In genomic region chr18:59455728-59456276, GRCh38 we compare ENCODE assay signal across 23 cellular contexts.
A peak's percentile ranks its signal among the peaks of the same experiment; 100 is the strongest.
DNase-seq lines count a peak whose midpoint lies in the region; ATAC-seq, FAIRE-seq and TF ChIP-seq lines count a peak whose summit lies in the region.
"Had no signal": no experiment of that assay in that cellular context is flagged by ENCODE, and none has a peak within 500 bp of the region (broad histone marks: within the 10 kb centered on the region; RNA-seq: fewer than 3 reads in every experiment).

No MANE protein-coding gene starts in this region.

- H3K27ac ChIP-seq in right atrium auricular region (peak overlapping the region in 1 of 2 donors; percentile 56), K562 (ENCODE audit: extremely low read depth, low read depth, low read length) (no peak overlapping the region)
- H3K27ac ChIP-seq: epithelial cell of prostate, stomach had no signal

- peak; percentile 28 for DNase-seq in left cardiac atrium
- no peak for DNase-seq in right atrium auricular region (ENCODE audit: low spot score)
- peak; percentile 20 for DNase-seq in NCI-H128 (lab: John Stamatoyannopoulos, UW; ENCODE audit: unreplicated experiment)
- peak in 1 of 4 experiments; percentile 6 for DNase-seq in K562 (ENCODE audit: extremely low read depth in 1 of 4, low spot score in 3 of 4)
- DNase-seq in stimulated activated effector memory CD8-positive, alpha-beta T cell treated with anti-CD3 and anti-CD28 coated beads, Interleukin-12 subunit alpha, Interleukin-12 subunit beta, amount 100 ng/mL, for 72 hours (ENCODE audit: low spot score in 2 of 2) = no peak
- no peak for DNase-seq in immature natural killer cell
- DNase-seq: activated CD4-positive, alpha-beta T cell treated with anti-CD3 and anti-CD28 coated beads for 48 hours; activated effector memory CD4-positive, alpha-beta T cell treated with Interleukin-2 at 50 U/mL for 16 hours; CD8-positive, alpha-beta memory T cell; foreskin fibroblast; hypothalamus; kidney glomerular epithelial cell; NCI-H2171 treated with DMSO at 0.1 percent for 48 hours; small intestine; stimulated activated CD4-positive, alpha-beta T cell treated with anti-CD3 and anti-CD28 coated beads, Interleukin-4, amount 100 ng/mL, for 1 hour; stomach had no signal

- FAIRE-seq in K562 (lab: Jason Lieb, UNC) = no peak
- FAIRE-seq: bronchial epithelial cell, G401.6, small intestine had no signal

- no peak overlapping the region for H3K9ac ChIP-seq in K562 (ENCODE audit: insufficient read depth in 1 of 2, low read depth in 2 of 2, low read length in 2 of 2)

- POLR2A ChIA-PET in K562 (lab: Yijun Ruan, JAX) = no interaction called here

- WGBS in K562 (ENCODE audit: insufficient coverage, low coverage, missing lambda C conversion rate) = under 1% methylated on average over 12 of the region's 12 CpGs

- H3K36me3 ChIP-seq in right atrium auricular region = no peaks in the 10 kb centered on the region
- H3K36me3 ChIP-seq in K562 (ENCODE audit: control insufficient read depth, insufficient read depth, low read length) = no peaks in the 10 kb centered on the region
- H3K36me3 ChIP-seq: stomach had no signal

- no peak for TF ChIP-seq EP300 in K562 (IDR thresholded peaks at IDR 0.05; ENCODE audit: low read length)

- no peak overlapping the region for H3K4me3 Mint-ChIP-seq in stimulated activated effector memory CD8-positive, alpha-beta T cell treated with anti-CD3 and anti-CD28 coated beads, Interleukin-12 subunit alpha, Interleukin-12 subunit beta, amount 100 ng/mL, for 72 hours
- H3K4me3 Mint-ChIP-seq in immature natural killer cell = no peak overlapping the region
- H3K4me3 Mint-ChIP-seq: CD8-positive, alpha-beta memory T cell; natural killer cell treated with Interleukin-12 subunit alpha and Interleukin-12 subunit beta and Interleukin-15 and Interleukin-18, amount 100 ng/mL, for 72 hours; type B pancreatic cell had no signal

- H4K20me1 ChIP-seq in K562 (replicated peaks; ENCODE audit: control insufficient read depth, insufficient read depth, low read length) = no peaks in the 10 kb centered on the region

- no peaks in the 10 kb centered on the region for H3K4me1 Mint-ChIP-seq in stimulated activated effector memory CD8-positive, alpha-beta T cell treated with anti-CD3 and anti-CD28 coated beads, Interleukin-12 subunit alpha, Interleukin-12 subunit beta, amount 100 ng/mL, for 72 hours
- H3K4me1 Mint-ChIP-seq in immature natural killer cell = no peaks in the 10 kb centered on the region
- H3K4me1 Mint-ChIP-seq: CD8-positive, alpha-beta memory T cell had no signal

- intact Hi-C loops in left cardiac atrium (cut with DNase I) (no loop called here), K562 (cut with micrococcal nuclease) (no loop called here)

- peaks cover 1 to 2% (median 2%) of the 10 kb centered on the region in 3 donors for H3K27me3 Mint-ChIP-seq in immature natural killer cell (ENCODE audit: low read depth in 3 of 3)

- no TSS peak for BruUV-seq in K562 (replicated peaks; lab: Mats Ljungman, UMichigan)

- TF ChIP-seq POLR2A in K562 (conservative IDR thresholded peaks at IDR 0.05) = no peak

- no peak for TF ChIP-seq RAD21 in K562 (CRISPR knock-in tag; conservative IDR thresholded peaks at IDR 0.05 in 1 of 2, IDR thresholded peaks at IDR 0.05 in 1 of 2)

- no peak overlapping the region for H3K4me2 ChIP-seq in K562 (ENCODE audit: insufficient read depth, low read length)

- no peaks in the 10 kb centered on the region for H3K27me3 ChIP-seq in right atrium auricular region
- H3K27me3 ChIP-seq in K562 (ENCODE audit: control insufficient read depth in 2 of 2, insufficient read depth in 2 of 2, low read length in 2 of 2) = peaks cover 0 to 13% of the 10 kb centered on the region in 2 experiments; a peak in 2 of 5 replicates

- H3K79me2 ChIP-seq in K562 (ENCODE audit: control insufficient read depth, insufficient read depth, low read length) = no peaks in the 10 kb centered on the region

- in situ Hi-C loops in K562 (cut with MboI) = loop anchor here (10.0 kb wide), 1 partner anchor 369 kb away; no protein-coding TSS in a partner anchor

- H3K4me3 ChIP-seq in right atrium auricular region (no peak overlapping the region), K562 (no peak overlapping the region)
- H3K4me3 ChIP-seq: stomach had no signal

- peak in 1 of 2 donors; percentile 25 for ATAC-seq in left cardiac atrium
- ATAC-seq in K562 = no peak
- peak; percentile 5 for ATAC-seq in stimulated activated effector memory CD8-positive, alpha-beta T cell treated with anti-CD3 and anti-CD28 coated beads, Interleukin-12 subunit alpha, Interleukin-12 subunit beta, amount 100 ng/mL, for 72 hours
- ATAC-seq in GM21723 (IDR thresholded peaks at IDR 0.05; ENCODE audit: unreplicated experiment) = no peak
- no peak for ATAC-seq in GM21786 (IDR thresholded peaks at IDR 0.05; ENCODE audit: unreplicated experiment)
- ATAC-seq: natural killer cell treated with Interleukin-12 subunit alpha and Interleukin-12 subunit beta and Interleukin-15 and Interleukin-18, amount 100 ng/mL, for 72 hours had no signal

- H2AFZ ChIP-seq in K562 (ENCODE audit: low read depth, low read length) = no peak overlapping the region

- H3K36me3 Mint-ChIP-seq in stimulated activated effector memory CD8-positive, alpha-beta T cell treated with anti-CD3 and anti-CD28 coated beads, Interleukin-12 subunit alpha, Interleukin-12 subunit beta, amount 100 ng/mL, for 72 hours = peaks cover 5% of the 10 kb centered on the region
- no peaks in the 10 kb centered on the region for H3K36me3 Mint-ChIP-seq in immature natural killer cell
- H3K36me3 Mint-ChIP-seq: CD8-positive, alpha-beta memory T cell; natural killer cell treated with Interleukin-12 subunit alpha and Interleukin-12 subunit beta and Interleukin-15 and Interleukin-18, amount 100 ng/mL, for 72 hours had no signal

- TF ChIP-seq CTCF in right atrium auricular region (IDR thresholded peaks at IDR 0.05) (no peak), K562 (IDR thresholded peaks at IDR 0.05 in 2 of 3, conservative IDR thresholded peaks at IDR 0.05 in 1 of 3; ENCODE audit: insufficient read depth in 2 of 3, low read depth in 1 of 3, low read length in 3 of 3) (no peak)

- H3K4me1 ChIP-seq in right atrium auricular region (peaks cover 0 to 18% of the 10 kb centered on the region in 2 donors), K562 (replicated peaks in 1 of 2; ENCODE audit: control insufficient read depth in 2 of 2, insufficient read depth in 2 of 2, low read length in 2 of 2) (no peaks in the 10 kb centered on the region)

- no peaks in the 10 kb centered on the region for H3K9me1 ChIP-seq in K562 (ENCODE audit: control insufficient read depth, insufficient read depth, low read length)

- H3K27ac Mint-ChIP-seq in stimulated activated effector memory CD8-positive, alpha-beta T cell treated with anti-CD3 and anti-CD28 coated beads, Interleukin-12 subunit alpha, Interleukin-12 subunit beta, amount 100 ng/mL, for 72 hours = no peak overlapping the region
- no peak overlapping the region for H3K27ac Mint-ChIP-seq in immature natural killer cell
- H3K27ac Mint-ChIP-seq: CD8-positive, alpha-beta memory T cell; natural killer cell treated with Interleukin-12 subunit alpha and Interleukin-12 subunit beta and Interleukin-15 and Interleukin-18, amount 100 ng/mL, for 72 hours; type B pancreatic cell had no signal

- CTCF ChIA-PET in K562 (lab: Yijun Ruan, JAX; ENCODE audit: low intra/inter-chr PET ratio) = no interaction called here

- no peaks in the 10 kb centered on the region for H3K9me3 Mint-ChIP-seq in stimulated activated effector memory CD8-positive, alpha-beta T cell treated with anti-CD3 and anti-CD28 coated beads, Interleukin-12 subunit alpha, Interleukin-12 subunit beta, amount 100 ng/mL, for 72 hours
- H3K9me3 Mint-ChIP-seq in immature natural killer cell = no peaks in the 10 kb centered on the region
- H3K9me3 Mint-ChIP-seq: CD8-positive, alpha-beta memory T cell; natural killer cell treated with Interleukin-12 subunit alpha and Interleukin-12 subunit beta and Interleukin-15 and Interleukin-18, amount 100 ng/mL, for 72 hours; type B pancreatic cell had no signal

- no peaks in the 10 kb centered on the region for H3K9me3 ChIP-seq in right atrium auricular region
- H3K9me3 ChIP-seq in K562 (replicated peaks; ENCODE audit: control insufficient read depth, insufficient read depth, low read depth, low read length) = no peaks in the 10 kb centered on the region
- H3K9me3 ChIP-seq: stomach had no signal

TF ChIP-seq in K562, 482 proteins besides CTCF, POLR2A, EP300 and RAD21:
- no peak for TF ChIP-seq ZNF212 (CRISPR knock-in tag; IDR thresholded peaks at IDR 0.05)
- TF ChIP-seq NFIC (IDR thresholded peaks at IDR 0.05) = peak; percentile 55

Comparison
In these comparisons a context has a peak if more than half of its experiments do, and no peak if none do; other contexts are left out.
1. DNase-seq: peak in left cardiac atrium (single experiment) and NCI-H128 (single experiment); none in right atrium auricular region (single experiment), stimulated activated effector memory CD8-positive, alpha-beta T cell treated with anti-CD3 and anti-CD28 coated beads, Interleukin-12 subunit alpha, Interleukin-12 subunit beta, amount 100 ng/mL, for 72 hours (0 of 2) and immature natural killer cell (0 of 3).